ENCODE assay signal across 9 cellular contexts in genomic region chr2:42105330-42106256, GRCh38. TPM values are rescaled to one million over a fixed set of nuclear protein-coding genes. Genes with fewer than 3 reads are reported as not detected.
A peak's percentile ranks its signal among the peaks of the same experiment; 100 is the strongest.
DNase-seq lines count a peak whose midpoint lies in the region; ATAC-seq and TF ChIP-seq lines count a peak whose summit lies in the region.
"Had no signal": no experiment of that assay in that cellular context is flagged by ENCODE, and none has a peak within 500 bp of the region (broad histone marks: within the 10 kb centered on the region; RNA-seq: fewer than 3 reads in every experiment).

No MANE protein-coding gene starts in this region.

- no peak for TF ChIP-seq EP300 in esophagus muscularis mucosa (IDR thresholded peaks at IDR 0.05)

- POLR2A ChIA-PET in A673 (lab: Charles Lee; ENCODE audit: low non-redundant PET), result no interaction called here

- H3K9me3 ChIP-seq in A673 (ENCODE audit: low read depth, low read length, poor library complexity, severe bottlenecking) (no peaks in the 10 kb centered on the region), esophagus muscularis mucosa (no peaks in the 10 kb centered on the region)

- no peak for TF ChIP-seq CTCF in A673 (conservative IDR thresholded peaks at IDR 0.05; ENCODE audit: low read depth, low read length)
- no peak for TF ChIP-seq CTCF in esophagus muscularis mucosa (IDR thresholded peaks at IDR 0.05)

- no peaks in the 10 kb centered on the region for H3K27me3 ChIP-seq in A673 (replicated peaks; ENCODE audit: insufficient read depth, low read depth, low read length, poor library complexity)
- H3K27me3 ChIP-seq in esophagus muscularis mucosa, result no peaks in the 10 kb centered on the region

- peak; percentile 85 for DNase-seq in A673 (ENCODE audit: low spot score)
- DNase-seq in activated CD4-positive, alpha-beta T cell treated with anti-CD3 and anti-CD28 coated beads for 24 hours (ENCODE audit: low read depth in 2 of 2), result peak; percentile 43 to 47
- DNase-seq in esophagus muscularis mucosa (ENCODE audit: extremely low spot score), result no peak
- DNase-seq in stimulated activated CD4-positive, alpha-beta T cell treated with anti-CD3 and anti-CD28 coated beads, Interleukin-1b, Interleukin-23, amount 100 ng/mL, for 4 hours (ENCODE audit: low read depth in 2 of 2), result peak; percentile 28 to 58
- DNase-seq in T1000 (lab: John Stamatoyannopoulos, UW), result no peak
- DNase-seq in 8988T, result no peak

- H3K4me1 ChIP-seq in A673 (ENCODE audit: insufficient read depth, low read length, poor library complexity, severe bottlenecking) (peaks cover 41% of the 10 kb centered on the region), esophagus muscularis mucosa (peaks cover 21 to 34% (median 31%) of the 10 kb centered on the region in 4 donors)

- H3K36me3 ChIP-seq in A673 (ENCODE audit: insufficient read depth, low read length, poor library complexity, severe bottlenecking), result no peaks in the 10 kb centered on the region
- no peaks in the 10 kb centered on the region for H3K36me3 ChIP-seq in esophagus muscularis mucosa

- no peak for TF ChIP-seq POLR2A in esophagus muscularis mucosa (IDR thresholded peaks at IDR 0.05; ENCODE audit: low read depth)

- intact Hi-C loops in A673 (cut with micrococcal nuclease; ENCODE audit: unreplicated experiment), result no loop called here
- intact Hi-C loops in esophagus muscularis mucosa (cut with DNase I), result no loop called here

- H3K4me3 ChIP-seq in A673 (ENCODE audit: low read depth, low read length, poor library complexity, severe bottlenecking), result no peak overlapping the region
- H3K4me3 ChIP-seq in esophagus muscularis mucosa, result no peak overlapping the region

- H3K27ac ChIP-seq in A673 (ENCODE audit: low read depth, low read length, poor library complexity, severe bottlenecking) (peak overlapping the region; percentile 61), esophagus muscularis mucosa (replicated peaks in 1 of 4) (peak overlapping the region; percentile 15 to 40 (median 32))
- H3K27ac ChIP-seq: C4-2B had no signal

- CTCF ChIA-PET in A673 (lab: Charles Lee), result interaction anchor here (0.5 kb wide), 1 partner anchor 339 kb away, joined by 3 read pairs; no protein-coding TSS in a partner anchor

- ATAC-seq in GM19372 (IDR thresholded peaks at IDR 0.05; ENCODE audit: low read depth, unreplicated experiment) (peak; percentile 38), HG03460 (IDR thresholded peaks at IDR 0.05; ENCODE audit: unreplicated experiment) (peak; percentile 38)

- WGBS in esophagus muscularis mucosa, result 76% methylated on average over 14 of the region's 14 CpGs

- no TSS peak for BruUV-seq in A673 (replicated peaks; lab: Mats Ljungman, UMichigan)

RNA-seq across cellular contexts. Expression of gene PKDCC, which starts 57.8 kb away (rescaled TPM):
- total RNA-seq in A673 (2021) (77.5 and 82.2 TPM in 2 replicates), esophagus muscularis mucosa (100 to 1,000 TPM; 102 to 290 (median 208) TPM)

Comparison
In these comparisons a context has a peak if more than half of its experiments do, and no peak if none do; other contexts are left out.
1. DNase-seq: peak in A673 (single experiment), activated CD4-positive, alpha-beta T cell treated with anti-CD3 and anti-CD28 coated beads for 24 hours (2 of 2) and stimulated activated CD4-positive, alpha-beta T cell treated with anti-CD3 and anti-CD28 coated beads, Interleukin-1b, Interleukin-23, amount 100 ng/mL, for 4 hours (2 of 2); none in esophagus muscularis mucosa (single experiment), T1000 (single experiment) and 8988T (single experiment).